Comparison of ENCODE assay signal across 12 cellular contexts in the genomic region with DNA sequence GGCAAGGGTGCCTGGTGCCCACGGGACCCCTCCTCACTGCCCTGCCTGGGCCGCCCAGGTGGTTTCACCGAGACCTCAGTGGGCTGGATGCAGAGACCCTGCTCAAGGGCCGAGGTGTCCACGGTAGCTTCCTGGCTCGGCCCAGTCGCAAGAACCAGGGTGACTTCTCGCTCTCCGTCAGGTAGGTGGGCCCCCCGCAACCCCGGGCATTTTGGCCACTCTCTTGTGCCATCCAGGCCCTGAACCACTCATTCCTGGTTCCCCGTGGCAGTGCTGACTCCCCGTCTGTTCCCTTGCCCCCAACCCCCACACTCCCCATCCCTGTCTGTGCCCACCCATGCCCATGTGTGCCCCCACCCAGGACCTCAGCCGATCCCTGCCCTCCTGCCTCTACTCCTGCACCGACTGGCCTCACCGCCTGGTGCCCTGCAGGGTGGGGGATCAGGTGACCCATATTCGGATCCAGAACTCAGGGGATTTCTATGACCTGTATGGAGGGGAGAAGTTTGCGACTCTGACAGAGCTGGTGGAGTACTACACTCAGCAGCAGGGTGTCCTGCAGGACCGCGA. TPM values are rescaled to one million over a fixed set of nuclear protein-coding genes. Genes with fewer than 3 reads are reported as not detected.
DNase-seq lines count a peak whose midpoint lies in the region; ATAC-seq and TF ChIP-seq lines count a peak whose summit lies in the region.
"Had no signal": no experiment of that assay in that cellular context is flagged by ENCODE, and none has a peak within 500 bp of the region (broad histone marks: within the 10 kb centered on the region; RNA-seq: fewer than 3 reads in every experiment).

No MANE protein-coding gene starts in this region.

- TF ChIP-seq CTCF in GM12865 (IDR thresholded peaks at IDR 0.05; ENCODE audit: insufficient read depth, low read depth, low read length, missing control alignments) (no peak), SU-DHL-6 (IDR thresholded peaks at IDR 0.05; ENCODE audit: insufficient read depth, low read length, poor library complexity, severe bottlenecking) (no peak), esophagus squamous epithelium (IDR thresholded peaks at IDR 0.05) (no peak)

- 76 to 80% methylated on average over 12 to 13 of the region's 20 CpGs for WGBS in esophagus squamous epithelium, 2 donors

- no peaks in the 10 kb centered on the region for H4K20me1 ChIP-seq in SU-DHL-6 (ENCODE audit: low read depth, low read length)

- intact Hi-C loops in esophagus squamous epithelium (cut with DNase I): no loop called here

- ATAC-seq in HG02938 (IDR thresholded peaks at IDR 0.05; ENCODE audit: unreplicated experiment) (no peak), HG03521 (IDR thresholded peaks at IDR 0.05; ENCODE audit: unreplicated experiment) (no peak)

- peaks cover 6 to 66% (median 15%) of the 10 kb centered on the region in 3 donors for H3K4me1 ChIP-seq in esophagus squamous epithelium
- H3K4me1 ChIP-seq in skeletal muscle tissue (ENCODE audit: control insufficient read depth in 3 of 3, insufficient read depth in 3 of 3, low read length in 3 of 3): peaks cover 7 to 27% (median 15%) of the 10 kb centered on the region in 3 donors

- no peaks in the 10 kb centered on the region for H3K79me2 ChIP-seq in SU-DHL-6 (ENCODE audit: insufficient read depth, low read length)

- H3K4me3 ChIP-seq in GM12865 (ENCODE audit: low read depth, low read length): peak overlapping the region; percentile 76
- peak overlapping the region; percentile 45 for H3K4me3 ChIP-seq in SU-DHL-6 (ENCODE audit: insufficient read depth, low read length, poor library complexity, severe bottlenecking)
- H3K4me3 ChIP-seq in esophagus squamous epithelium: peak overlapping the region; percentile 19 to 61 (median 42)
- H3K4me3 ChIP-seq in skeletal muscle tissue (ENCODE audit: low read length in 3 of 3): peak overlapping the region; percentile 6 to 56 (median 30)

- no peak for DNase-seq in GM12865 (ENCODE audit: low read depth)
- no peak for DNase-seq in esophagus squamous epithelium (lab: John Stamatoyannopoulos, UW)
- DNase-seq in GM19240 (ENCODE audit: insufficient read length, low spot score): no peak
- no peak for DNase-seq in cerebellum (ENCODE audit: low spot score)
- DNase-seq: EL, NCI-H2029, nephron progenitor cell had no signal

- no peaks in the 10 kb centered on the region for H3K27me3 ChIP-seq in SU-DHL-6 (ENCODE audit: low read length)
- H3K27me3 ChIP-seq in esophagus squamous epithelium: no peaks in the 10 kb centered on the region
- no peaks in the 10 kb centered on the region for H3K27me3 ChIP-seq in skeletal muscle tissue (ENCODE audit: control insufficient read depth in 3 of 3, insufficient read depth in 3 of 3, low read length in 3 of 3)

- H3K9me2 ChIP-seq in SU-DHL-6 (replicated peaks; ENCODE audit: insufficient read depth, low read length): no peaks in the 10 kb centered on the region

- no peak for TF ChIP-seq POLR2A in esophagus squamous epithelium (IDR thresholded peaks at IDR 0.05)

- H3K27ac ChIP-seq in SU-DHL-6 (ENCODE audit: low read depth, low read length) (no peak overlapping the region), esophagus squamous epithelium (peak overlapping the region; percentile 61 to 88 (median 76)), skeletal muscle tissue (ENCODE audit: low read depth, low read length) (peak overlapping the region; percentile 69)

- peak overlapping the region; percentile 61 for H3K4me2 ChIP-seq in SU-DHL-6 (ENCODE audit: low read depth, low read length, poor library complexity, severe bottlenecking)

- peaks cover 6% of the 10 kb centered on the region for H3F3A ChIP-seq in SU-DHL-6 (ENCODE audit: insufficient read depth)

- H2AFZ ChIP-seq in SU-DHL-6 (ENCODE audit: low read depth, low read length, severe bottlenecking): no peak overlapping the region

- H3K9ac ChIP-seq in SU-DHL-6 (ENCODE audit: low read length) (peak overlapping the region; percentile 55), skeletal muscle tissue (ENCODE audit: low read depth in 1 of 3, low read length in 3 of 3) (peak overlapping the region in 1 of 3 donors; percentile 32)

- H3K9me3 ChIP-seq in SU-DHL-6 (ENCODE audit: insufficient read depth, low read length): no peaks in the 10 kb centered on the region
- no peaks in the 10 kb centered on the region for H3K9me3 ChIP-seq in esophagus squamous epithelium
- H3K9me3 ChIP-seq in skeletal muscle tissue (ENCODE audit: control insufficient read depth in 3 of 3, low read length in 3 of 3): no peaks in the 10 kb centered on the region

- no peaks in the 10 kb centered on the region for H3K36me3 ChIP-seq in SU-DHL-6 (ENCODE audit: low read length)
- peaks cover 0 to 19% (median 0%) of the 10 kb centered on the region in 3 donors for H3K36me3 ChIP-seq in esophagus squamous epithelium
- peaks cover 4 to 8% (median 5%) of the 10 kb centered on the region in 3 donors for H3K36me3 ChIP-seq in skeletal muscle tissue (ENCODE audit: control insufficient read depth in 3 of 3, insufficient read depth in 3 of 3, low read length in 3 of 3)

RNA-seq across cellular contexts. Expression of a gene that starts 0.5 kb away (rescaled TPM):
- total RNA-seq in esophagus squamous epithelium: 10 to 100 TPM; 11.0 to 29.7 (median 21.5) TPM
- total RNA-seq in skeletal muscle tissue: 7.8 TPM
- 2.9 TPM for total RNA-seq in cerebellum
- total RNA-seq: fibroblast of villous mesenchyme had no signal

RNA-seq across cellular contexts. Expression of a gene that starts 7.8 kb away (rescaled TPM):
- 100 to 1,000 TPM; 110 to 377 (median 156) TPM for total RNA-seq in esophagus squamous epithelium
- 205 TPM for total RNA-seq in skeletal muscle tissue
- total RNA-seq in cerebellum: 131 TPM

RNA-seq across cellular contexts. Expression of a gene that starts 8.0 kb away (rescaled TPM):
- not detected for total RNA-seq in esophagus squamous epithelium
- total RNA-seq in skeletal muscle tissue: not detected
- total RNA-seq in cerebellum: not detected
- total RNA-seq: fibroblast of villous mesenchyme had no signal

RNA-seq across cellular contexts. Expression of a gene that starts 18.8 kb away (rescaled TPM):
- total RNA-seq in esophagus squamous epithelium (100 to 1,000 TPM; 127 to 259 (median 241) TPM), skeletal muscle tissue (273 TPM), cerebellum (74.0 TPM)

RNA-seq across cellular contexts. Expression of a gene that starts 19.1 kb away (rescaled TPM):
- total RNA-seq in esophagus squamous epithelium (10 to 100 TPM; 16.1 to 39.5 (median 36.2) TPM), skeletal muscle tissue (28.2 TPM), cerebellum (23.3 TPM)
